ENCODE assay signal across 1 cellular context in the genomic region with DNA sequence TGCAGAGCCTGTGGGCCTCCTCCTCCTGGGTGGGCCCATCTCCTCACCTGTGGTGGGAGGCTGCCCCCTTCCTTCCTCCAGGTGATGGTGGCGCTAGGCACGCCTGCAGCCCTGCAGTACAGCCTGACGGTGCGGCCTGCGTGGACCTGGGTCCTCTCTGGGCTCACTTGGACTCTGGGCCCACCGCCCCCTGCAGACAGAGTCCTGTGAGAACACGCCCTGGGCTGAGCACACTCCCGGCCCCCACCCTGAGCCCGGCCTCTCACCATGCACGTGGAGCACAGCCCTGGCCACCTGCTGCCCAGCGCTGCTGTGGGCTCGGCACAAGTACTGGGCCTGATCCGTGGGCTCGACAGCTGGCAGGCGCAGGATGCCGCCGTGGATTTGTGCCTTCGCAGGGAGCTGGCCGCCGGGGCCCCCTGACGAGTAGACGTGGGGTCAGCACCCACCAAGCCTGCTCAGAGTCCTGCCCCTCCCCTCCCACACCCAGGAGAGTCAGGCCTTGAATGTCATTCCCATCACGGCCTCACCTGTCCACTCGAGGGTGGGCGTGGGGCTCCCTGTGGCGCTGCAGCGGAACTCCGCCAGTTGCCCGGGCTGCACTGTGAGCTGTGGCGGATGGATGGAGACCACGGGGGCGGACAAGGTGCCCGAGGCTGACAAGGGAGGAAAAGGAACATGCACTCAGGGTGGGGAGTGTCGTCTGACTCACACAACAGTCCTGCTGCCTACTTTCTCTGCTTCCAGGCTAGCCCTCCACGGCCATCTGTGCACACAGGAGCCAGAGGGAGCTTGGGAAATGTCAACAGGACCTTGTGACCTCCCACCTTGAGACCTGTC.
TF ChIP-seq lines count a peak whose summit lies in the region.

No MANE protein-coding gene starts in this region.

TF ChIP-seq in IMR-90, 13 proteins besides CTCF, POLR2A, EP300 and RAD21:
- no peak for TF ChIP-seq SMC3 (IDR thresholded peaks at IDR 0.05; ENCODE audit: low read depth, low read length)
- TF ChIP-seq CEBPB (IDR thresholded peaks at IDR 0.05; ENCODE audit: low read depth, low read length), result no peak
- no peak for TF ChIP-seq NFE2L2 (IDR thresholded peaks at IDR 0.05; ENCODE audit: low read depth, low read length)
- TF ChIP-seq MAZ (IDR thresholded peaks at IDR 0.05; ENCODE audit: borderline replicate concordance, low read depth, low read length), result no peak
- no peak for TF ChIP-seq FOS (IDR thresholded peaks at IDR 0.05; ENCODE audit: low read depth, low read length)
- TF ChIP-seq RCOR1 (IDR thresholded peaks at IDR 0.05; ENCODE audit: insufficient replicate concordance, low read length), result no peak
- TF ChIP-seq, protein P1, sequence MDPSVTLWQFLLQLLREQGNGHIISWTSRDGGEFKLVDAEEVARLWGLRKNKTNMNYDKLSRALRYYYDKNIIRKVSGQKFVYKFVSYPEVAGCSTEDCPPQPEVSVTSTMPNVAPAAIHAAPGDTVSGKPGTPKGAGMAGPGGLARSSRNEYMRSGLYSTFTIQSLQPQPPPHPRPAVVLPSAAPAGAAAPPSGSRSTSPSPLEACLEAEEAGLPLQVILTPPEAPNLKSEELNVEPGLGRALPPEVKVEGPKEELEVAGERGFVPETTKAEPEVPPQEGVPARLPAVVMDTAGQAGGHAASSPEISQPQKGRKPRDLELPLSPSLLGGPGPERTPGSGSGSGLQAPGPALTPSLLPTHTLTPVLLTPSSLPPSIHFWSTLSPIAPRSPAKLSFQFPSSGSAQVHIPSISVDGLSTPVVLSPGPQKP (IDR thresholded peaks at IDR 0.05; ENCODE audit: borderline replicate concordance, low read depth, low read length), result no peak
- TF ChIP-seq BHLHE40 (IDR thresholded peaks at IDR 0.05; ENCODE audit: low read depth, low read length), result no peak
- TF ChIP-seq CHD1 (IDR thresholded peaks at IDR 0.05; ENCODE audit: low read depth, low read length), result no peak
TF ChIP-seq in IMR-90: peak in this region for 0.
